7 cellular contexts compared by ENCODE assay signal in the genomic region with DNA sequence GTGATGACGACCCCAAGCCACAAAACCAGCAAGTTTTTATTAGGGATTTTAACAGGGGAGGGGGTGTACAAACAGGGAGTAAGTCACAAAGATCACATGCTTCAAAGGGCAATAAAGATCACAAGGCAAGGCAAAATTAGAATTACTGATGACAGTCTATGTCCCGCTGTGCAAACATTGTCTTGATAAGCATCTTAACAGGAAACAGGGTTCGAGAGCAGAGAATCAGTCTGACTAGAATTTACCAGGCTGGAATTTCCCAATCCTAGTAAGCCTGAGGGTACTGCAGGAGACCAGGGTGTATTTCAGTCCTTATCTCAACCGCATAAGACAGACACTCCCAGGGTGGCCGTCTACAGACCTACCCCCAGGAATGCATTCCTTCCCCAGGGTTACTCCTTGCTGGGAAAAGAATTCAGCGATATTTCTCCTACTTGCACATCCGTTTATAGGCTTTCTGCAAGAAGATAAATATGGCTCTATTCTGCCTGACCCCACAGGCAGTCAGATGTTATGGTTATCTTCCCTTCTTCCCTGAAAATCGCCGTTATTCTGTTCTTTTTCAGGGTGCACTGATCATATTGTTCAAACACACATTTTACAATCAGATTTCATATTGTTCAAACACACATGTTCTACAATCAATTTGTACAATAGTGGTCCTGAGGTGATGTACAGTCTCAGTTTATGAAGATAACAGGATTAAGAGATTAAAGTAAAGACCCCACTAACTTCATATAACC. TPM values are rescaled to one million over a fixed set of nuclear protein-coding genes. Genes with fewer than 3 reads are reported as not detected.
DNase-seq lines count a peak whose midpoint lies in the region; TF ChIP-seq lines count a peak whose summit lies in the region.
"Not testable (repeated sequence)": the region's sequence is repeated elsewhere in the genome, so short reads cannot be mapped to it uniquely, and the experiment has no call there.

No MANE protein-coding gene starts in this region.

- H3K36me3 Mint-ChIP-seq in CD14-positive monocyte = peaks cover 75 to 94% of the 10 kb centered on the region in 2 donors
- H3K36me3 Mint-ChIP-seq in activated CD4-positive, alpha-beta T cell treated with anti-CD3 and anti-CD28 coated beads, Interleukin-2, amount 10 ng/mL, durations not matched to agents 24 days and 14 days (ENCODE audit: low read depth) = peaks cover 33% of the 10 kb centered on the region

- H3K4me1 ChIP-seq in smooth muscle cell (ENCODE audit: low read depth) = not testable (repeated sequence)

- peak overlapping the region; percentile 94 for H3K27ac ChIP-seq in smooth muscle cell (ENCODE audit: low read depth)

- not testable (repeated sequence) for TF ChIP-seq CTCF in CD14-positive monocyte (IDR thresholded peaks at IDR 0.05); choroid plexus epithelial cell (conservative IDR thresholded peaks at IDR 0.05; ENCODE audit: low read depth, low read length); smooth muscle cell (IDR thresholded peaks at IDR 0.05; ENCODE audit: borderline replicate concordance, insufficient read depth, poor library complexity, severe bottlenecking)

- H3K9me3 Mint-ChIP-seq in CD14-positive monocyte; activated CD4-positive, alpha-beta T cell treated with anti-CD3 and anti-CD28 coated beads, Interleukin-2, amount 10 ng/mL, durations not matched to agents 24 days and 14 days: not testable (repeated sequence)

- H3K9me3 ChIP-seq in smooth muscle cell (replicated peaks; ENCODE audit: low read depth) = not testable (repeated sequence)

- H3K4me2 ChIP-seq in smooth muscle cell = peak overlapping the region; percentile 43

- not testable (repeated sequence) for H3K27me3 ChIP-seq in smooth muscle cell (ENCODE audit: low read depth)

- H3K36me3 ChIP-seq in smooth muscle cell (ENCODE audit: low read depth) = not testable (repeated sequence)

- 25% methylated on average over 9 of the region's 9 CpGs for WGBS in smooth muscle cell (ENCODE audit: low lambda C conversion rate)

- H3K4me1 Mint-ChIP-seq in CD14-positive monocyte; activated CD4-positive, alpha-beta T cell treated with anti-CD3 and anti-CD28 coated beads, Interleukin-2, amount 10 ng/mL, durations not matched to agents 24 days and 14 days: not testable (repeated sequence)

- peak overlapping the region in 4 of 7 donors; percentile 23 to 76 (median 64) for H3K27ac Mint-ChIP-seq in CD14-positive monocyte
- not testable (repeated sequence) for H3K27ac Mint-ChIP-seq in activated CD4-positive, alpha-beta T cell treated with anti-CD3 and anti-CD28 coated beads, Interleukin-2, amount 10 ng/mL, durations not matched to agents 24 days and 14 days

- H4K20me1 ChIP-seq in smooth muscle cell (ENCODE audit: low read depth) = not testable (repeated sequence)

- intact Hi-C loops in CD14-positive monocyte (cut with micrococcal nuclease); activated CD4-positive, alpha-beta T cell treated with anti-CD3 and anti-CD28 coated beads, Interleukin-2, amount 10 ng/mL, durations not matched to agents 24 days and 14 days (cut with micrococcal nuclease): not testable (repeated sequence)

- not testable (repeated sequence) for DNase-seq in CD14-positive monocyte (ENCODE audit: low spot score); smooth muscle cell (lab: John Stamatoyannopoulos, UW; ENCODE audit: unreplicated experiment)
- DNase-seq in ELF-1 (ENCODE audit: low read depth, low spot score) (peak; percentile 32), NCI-H226 (peak; percentile 66), choroid plexus epithelial cell (ENCODE audit: low read depth) (peak; percentile 87), islet precursor cell (peak; percentile 62)
- peak; percentile 40 for DNase-seq in activated CD4-positive, alpha-beta T cell treated with anti-CD3 and anti-CD28 coated beads, Interleukin-2, amount 10 ng/mL, durations not matched to agents 24 days and 14 days

- H3K79me2 ChIP-seq in smooth muscle cell (ENCODE audit: low read depth) = not testable (repeated sequence)

- H3K9ac ChIP-seq in smooth muscle cell (ENCODE audit: low read depth) = peak overlapping the region; percentile 83

- not testable (repeated sequence) for H2AFZ ChIP-seq in smooth muscle cell (ENCODE audit: low read depth)

- not testable (repeated sequence) for H3F3A ChIP-seq in smooth muscle cell (ENCODE audit: low read depth)

- H3K4me3 Mint-ChIP-seq in CD14-positive monocyte; activated CD4-positive, alpha-beta T cell treated with anti-CD3 and anti-CD28 coated beads, Interleukin-2, amount 10 ng/mL, durations not matched to agents 24 days and 14 days: not testable (repeated sequence)

- not testable (repeated sequence) for H3K27me3 Mint-ChIP-seq in CD14-positive monocyte (ENCODE audit: low read depth in 3 of 3); activated CD4-positive, alpha-beta T cell treated with anti-CD3 and anti-CD28 coated beads, Interleukin-2, amount 10 ng/mL, durations not matched to agents 24 days and 14 days

- not testable (repeated sequence) for H3K4me3 ChIP-seq in choroid plexus epithelial cell (ENCODE audit: low read depth, low read length); smooth muscle cell

RNA-seq across cellular contexts. Expression of a gene that starts 41.8 kb away (rescaled TPM):
- polyA plus RNA-seq in CD14-positive monocyte (10 to 100 TPM; 80.8 to 94.4 TPM), smooth muscle cell (54.0 and 58.1 TPM in 2 replicates)
- 8.2 and 9.4 TPM in 2 replicates for total RNA-seq in activated CD4-positive, alpha-beta T cell treated with anti-CD3 and anti-CD28 coated beads, Interleukin-2, amount 10 ng/mL, durations not matched to agents 24 days and 14 days
- total RNA-seq in smooth muscle cell = 99.9 and 137 TPM in 2 replicates
